2 cellular contexts compared by ENCODE assay signal in the genomic region with DNA sequence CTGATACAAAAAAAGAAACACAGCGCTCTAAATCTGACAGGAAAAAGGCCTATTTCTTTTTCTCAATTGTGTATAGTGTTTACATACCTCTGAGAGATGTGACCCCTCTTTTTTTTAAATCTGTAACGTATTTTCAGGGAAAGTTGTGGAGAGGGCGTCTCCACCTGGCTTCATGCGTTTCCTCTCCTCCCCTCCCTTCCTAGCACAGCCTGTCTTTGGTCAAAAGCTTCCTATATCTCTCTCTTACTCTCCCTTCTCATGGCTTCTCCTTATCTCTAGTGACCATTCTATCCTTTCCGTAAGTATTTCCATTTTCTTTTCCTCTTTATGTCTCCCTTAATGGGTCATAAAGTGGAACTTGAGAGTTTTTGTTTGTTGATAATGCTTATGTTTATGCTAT.
TF ChIP-seq lines count a peak whose summit lies in the region.

No MANE protein-coding gene starts in this region.

TF ChIP-seq in GM23338, 12 proteins besides CTCF, POLR2A, EP300 and RAD21 (continued from another document):
- TF ChIP-seq, protein P1, sequence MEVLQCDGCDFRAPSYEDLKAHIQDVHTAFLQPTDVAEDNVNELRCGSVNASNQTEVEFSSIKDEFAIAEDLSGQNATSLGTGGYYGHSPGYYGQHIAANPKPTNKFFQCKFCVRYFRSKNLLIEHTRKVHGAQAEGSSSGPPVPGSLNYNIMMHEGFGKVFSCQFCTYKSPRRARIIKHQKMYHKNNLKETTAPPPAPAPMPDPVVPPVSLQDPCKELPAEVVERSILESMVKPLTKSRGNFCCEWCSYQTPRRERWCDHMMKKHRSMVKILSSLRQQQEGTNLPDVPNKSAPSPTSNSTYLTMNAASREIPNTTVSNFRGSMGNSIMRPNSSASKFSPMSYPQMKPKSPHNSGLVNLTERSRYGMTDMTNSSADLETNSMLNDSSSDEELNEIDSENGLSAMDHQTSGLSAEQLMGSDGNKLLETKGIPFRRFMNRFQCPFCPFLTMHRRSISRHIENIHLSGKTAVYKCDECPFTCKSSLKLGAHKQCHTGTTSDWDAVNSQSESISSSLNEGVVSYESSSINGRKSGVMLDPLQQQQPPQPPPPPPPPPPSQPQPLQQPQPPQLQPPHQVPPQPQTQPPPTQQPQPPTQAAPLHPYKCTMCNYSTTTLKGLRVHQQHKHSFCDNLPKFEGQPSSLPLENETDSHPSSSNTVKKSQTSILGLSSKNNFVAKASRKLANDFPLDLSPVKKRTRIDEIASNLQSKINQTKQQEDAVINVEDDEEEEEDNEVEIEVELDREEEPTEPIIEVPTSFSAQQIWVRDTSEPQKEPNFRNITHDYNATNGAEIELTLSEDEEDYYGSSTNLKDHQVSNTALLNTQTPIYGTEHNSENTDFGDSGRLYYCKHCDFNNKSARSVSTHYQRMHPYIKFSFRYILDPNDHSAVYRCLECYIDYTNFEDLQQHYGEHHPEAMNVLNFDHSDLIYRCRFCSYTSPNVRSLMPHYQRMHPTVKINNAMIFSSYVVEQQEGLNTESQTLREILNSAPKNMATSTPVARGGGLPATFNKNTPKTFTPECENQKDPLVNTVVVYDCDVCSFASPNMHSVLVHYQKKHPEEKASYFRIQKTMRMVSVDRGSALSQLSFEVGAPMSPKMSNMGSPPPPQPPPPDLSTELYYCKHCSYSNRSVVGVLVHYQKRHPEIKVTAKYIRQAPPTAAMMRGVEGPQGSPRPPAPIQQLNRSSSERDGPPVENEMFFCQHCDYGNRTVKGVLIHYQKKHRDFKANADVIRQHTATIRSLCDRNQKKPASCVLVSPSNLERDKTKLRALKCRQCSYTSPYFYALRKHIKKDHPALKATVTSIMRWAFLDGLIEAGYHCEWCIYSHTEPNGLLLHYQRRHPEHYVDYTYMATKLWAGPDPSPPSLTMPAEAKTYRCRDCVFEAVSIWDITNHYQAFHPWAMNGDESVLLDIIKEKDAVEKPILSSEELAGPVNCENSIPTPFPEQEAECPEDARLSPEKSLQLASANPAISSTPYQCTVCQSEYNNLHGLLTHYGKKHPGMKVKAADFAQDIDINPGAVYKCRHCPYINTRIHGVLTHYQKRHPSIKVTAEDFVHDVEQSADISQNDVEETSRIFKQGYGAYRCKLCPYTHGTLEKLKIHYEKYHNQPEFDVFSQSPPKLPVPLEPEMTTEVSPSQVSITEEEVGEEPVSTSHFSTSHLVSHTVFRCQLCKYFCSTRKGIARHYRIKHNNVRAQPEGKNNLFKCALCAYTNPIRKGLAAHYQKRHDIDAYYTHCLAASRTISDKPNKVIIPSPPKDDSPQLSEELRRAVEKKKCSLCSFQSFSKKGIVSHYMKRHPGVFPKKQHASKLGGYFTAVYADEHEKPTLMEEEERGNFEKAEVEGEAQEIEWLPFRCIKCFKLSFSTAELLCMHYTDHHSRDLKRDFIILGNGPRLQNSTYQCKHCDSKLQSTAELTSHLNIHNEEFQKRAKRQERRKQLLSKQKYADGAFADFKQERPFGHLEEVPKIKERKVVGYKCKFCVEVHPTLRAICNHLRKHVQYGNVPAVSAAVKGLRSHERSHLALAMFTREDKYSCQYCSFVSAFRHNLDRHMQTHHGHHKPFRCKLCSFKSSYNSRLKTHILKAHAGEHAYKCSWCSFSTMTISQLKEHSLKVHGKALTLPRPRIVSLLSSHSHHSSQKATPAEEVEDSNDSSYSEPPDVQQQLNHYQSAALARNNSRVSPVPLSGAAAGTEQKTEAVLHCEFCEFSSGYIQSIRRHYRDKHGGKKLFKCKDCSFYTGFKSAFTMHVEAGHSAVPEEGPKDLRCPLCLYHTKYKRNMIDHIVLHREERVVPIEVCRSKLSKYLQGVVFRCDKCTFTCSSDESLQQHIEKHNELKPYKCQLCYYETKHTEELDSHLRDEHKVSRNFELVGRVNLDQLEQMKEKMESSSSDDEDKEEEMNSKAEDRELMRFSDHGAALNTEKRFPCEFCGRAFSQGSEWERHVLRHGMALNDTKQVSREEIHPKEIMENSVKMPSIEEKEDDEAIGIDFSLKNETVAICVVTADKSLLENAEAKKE (CRISPR knock-in tag; IDR thresholded peaks at IDR 0.05): no peak
- TF ChIP-seq EZH2 (IDR thresholded peaks at IDR 0.05; ENCODE audit: low read depth, unreplicated experiment) (no peak), NANOG (IDR thresholded peaks at IDR 0.05; ENCODE audit: borderline replicate concordance) (no peak), STAT1 (IDR thresholded peaks at IDR 0.05; ENCODE audit: unreplicated experiment) (no peak), JUNB (IDR thresholded peaks at IDR 0.05; ENCODE audit: unreplicated experiment) (no peak), CREB1 (CRISPR knock-in tag; IDR thresholded peaks at IDR 0.05; ENCODE audit: low read depth) (no peak), POLR2AphosphoS5 (IDR thresholded peaks at IDR 0.05; ENCODE audit: low read depth) (no peak), EZH2phosphoT487 (IDR thresholded peaks at IDR 0.05; ENCODE audit: unreplicated experiment) (no peak), ZNF331 (CRISPR knock-in tag; IDR thresholded peaks at IDR 0.05; ENCODE audit: low read depth) (no peak)
- TF ChIP-seq, protein P2, sequence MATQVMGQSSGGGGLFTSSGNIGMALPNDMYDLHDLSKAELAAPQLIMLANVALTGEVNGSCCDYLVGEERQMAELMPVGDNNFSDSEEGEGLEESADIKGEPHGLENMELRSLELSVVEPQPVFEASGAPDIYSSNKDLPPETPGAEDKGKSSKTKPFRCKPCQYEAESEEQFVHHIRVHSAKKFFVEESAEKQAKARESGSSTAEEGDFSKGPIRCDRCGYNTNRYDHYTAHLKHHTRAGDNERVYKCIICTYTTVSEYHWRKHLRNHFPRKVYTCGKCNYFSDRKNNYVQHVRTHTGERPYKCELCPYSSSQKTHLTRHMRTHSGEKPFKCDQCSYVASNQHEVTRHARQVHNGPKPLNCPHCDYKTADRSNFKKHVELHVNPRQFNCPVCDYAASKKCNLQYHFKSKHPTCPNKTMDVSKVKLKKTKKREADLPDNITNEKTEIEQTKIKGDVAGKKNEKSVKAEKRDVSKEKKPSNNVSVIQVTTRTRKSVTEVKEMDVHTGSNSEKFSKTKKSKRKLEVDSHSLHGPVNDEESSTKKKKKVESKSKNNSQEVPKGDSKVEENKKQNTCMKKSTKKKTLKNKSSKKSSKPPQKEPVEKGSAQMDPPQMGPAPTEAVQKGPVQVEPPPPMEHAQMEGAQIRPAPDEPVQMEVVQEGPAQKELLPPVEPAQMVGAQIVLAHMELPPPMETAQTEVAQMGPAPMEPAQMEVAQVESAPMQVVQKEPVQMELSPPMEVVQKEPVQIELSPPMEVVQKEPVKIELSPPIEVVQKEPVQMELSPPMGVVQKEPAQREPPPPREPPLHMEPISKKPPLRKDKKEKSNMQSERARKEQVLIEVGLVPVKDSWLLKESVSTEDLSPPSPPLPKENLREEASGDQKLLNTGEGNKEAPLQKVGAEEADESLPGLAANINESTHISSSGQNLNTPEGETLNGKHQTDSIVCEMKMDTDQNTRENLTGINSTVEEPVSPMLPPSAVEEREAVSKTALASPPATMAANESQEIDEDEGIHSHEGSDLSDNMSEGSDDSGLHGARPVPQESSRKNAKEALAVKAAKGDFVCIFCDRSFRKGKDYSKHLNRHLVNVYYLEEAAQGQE (IDR thresholded peaks at IDR 0.05; ENCODE audit: unreplicated experiment): no peak

TF ChIP-seq in WTC11, 78 proteins besides CTCF, POLR2A, EP300 and RAD21 (continued from another document):
- TF ChIP-seq, protein P3, sequence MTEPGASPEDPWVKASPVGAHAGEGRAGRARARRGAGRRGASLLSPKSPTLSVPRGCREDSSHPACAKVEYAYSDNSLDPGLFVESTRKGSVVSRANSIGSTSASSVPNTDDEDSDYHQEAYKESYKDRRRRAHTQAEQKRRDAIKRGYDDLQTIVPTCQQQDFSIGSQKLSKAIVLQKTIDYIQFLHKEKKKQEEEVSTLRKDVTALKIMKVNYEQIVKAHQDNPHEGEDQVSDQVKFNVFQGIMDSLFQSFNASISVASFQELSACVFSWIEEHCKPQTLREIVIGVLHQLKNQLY (CRISPR knock-in tag; IDR thresholded peaks at IDR 0.05): no peak
- TF ChIP-seq, protein P4, sequence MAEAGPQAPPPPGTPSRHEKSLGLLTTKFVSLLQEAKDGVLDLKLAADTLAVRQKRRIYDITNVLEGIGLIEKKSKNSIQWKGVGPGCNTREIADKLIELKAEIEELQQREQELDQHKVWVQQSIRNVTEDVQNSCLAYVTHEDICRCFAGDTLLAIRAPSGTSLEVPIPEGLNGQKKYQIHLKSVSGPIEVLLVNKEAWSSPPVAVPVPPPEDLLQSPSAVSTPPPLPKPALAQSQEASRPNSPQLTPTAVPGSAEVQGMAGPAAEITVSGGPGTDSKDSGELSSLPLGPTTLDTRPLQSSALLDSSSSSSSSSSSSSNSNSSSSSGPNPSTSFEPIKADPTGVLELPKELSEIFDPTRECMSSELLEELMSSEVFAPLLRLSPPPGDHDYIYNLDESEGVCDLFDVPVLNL (CRISPR knock-in tag; IDR thresholded peaks at IDR 0.05; ENCODE audit: borderline replicate concordance, low read depth): no peak
- TF ChIP-seq IRF2 (CRISPR knock-in tag; IDR thresholded peaks at IDR 0.05; ENCODE audit: borderline replicate concordance, low read depth): no peak
- TF ChIP-seq, protein P5, sequence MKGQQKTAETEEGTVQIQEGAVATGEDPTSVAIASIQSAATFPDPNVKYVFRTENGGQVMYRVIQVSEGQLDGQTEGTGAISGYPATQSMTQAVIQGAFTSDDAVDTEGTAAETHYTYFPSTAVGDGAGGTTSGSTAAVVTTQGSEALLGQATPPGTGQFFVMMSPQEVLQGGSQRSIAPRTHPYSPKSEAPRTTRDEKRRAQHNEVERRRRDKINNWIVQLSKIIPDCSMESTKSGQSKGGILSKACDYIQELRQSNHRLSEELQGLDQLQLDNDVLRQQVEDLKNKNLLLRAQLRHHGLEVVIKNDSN (CRISPR knock-in tag; IDR thresholded peaks at IDR 0.05): no peak
